30 cellular contexts compared by ENCODE assay signal in the genomic region with DNA sequence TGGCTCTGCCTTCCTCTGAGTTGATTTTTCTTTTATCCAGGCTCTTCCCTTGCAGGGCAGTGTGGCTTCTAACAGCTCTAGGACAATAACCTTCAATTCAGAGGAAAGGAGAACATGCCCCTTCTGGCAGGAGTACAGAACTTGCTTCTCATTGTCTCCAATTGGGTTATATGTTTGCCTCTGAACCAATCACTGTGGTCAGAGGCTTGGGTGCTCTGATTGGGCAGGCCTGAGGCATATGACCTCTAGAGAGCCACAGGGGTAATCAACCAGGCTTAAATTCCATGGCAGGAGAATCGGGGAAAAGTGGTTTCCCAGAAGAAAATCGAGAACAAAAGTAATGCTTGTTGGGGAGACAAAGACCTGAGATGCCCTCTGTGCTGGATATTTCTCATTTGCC.
DNase-seq lines count a peak whose midpoint lies in the region; ATAC-seq, FAIRE-seq and TF ChIP-seq lines count a peak whose summit lies in the region.
"Had no signal": no experiment of that assay in that cellular context is flagged by ENCODE, and none has a peak within 500 bp of the region (broad histone marks: within the 10 kb centered on the region; RNA-seq: fewer than 3 reads in every experiment).

No MANE protein-coding gene starts in this region.

- no peak overlapping the region for H3K4ac ChIP-seq in trophoblast cell (ENCODE audit: low read depth, low read length)

- no peak overlapping the region for H3K27ac ChIP-seq in Karpas-422 (ENCODE audit: low read length)
- no peak overlapping the region for H3K27ac ChIP-seq in GM12878 (ENCODE audit: control insufficient read depth, insufficient read depth)
- H3K27ac ChIP-seq in neural progenitor cell = no peak overlapping the region
- no peak overlapping the region for H3K27ac ChIP-seq in trophoblast cell (ENCODE audit: low read depth, low read length)
- H3K27ac ChIP-seq: A549 had no signal

- H2BK12ac ChIP-seq in trophoblast cell (ENCODE audit: low read length) = no peak overlapping the region

- H3K79me2 ChIP-seq in Karpas-422 (ENCODE audit: low read length) (no peaks in the 10 kb centered on the region), GM12878 (ENCODE audit: control insufficient read depth, insufficient read depth, low read length) (no peaks in the 10 kb centered on the region), neural progenitor cell (ENCODE audit: low read depth) (no peaks in the 10 kb centered on the region), trophoblast cell (ENCODE audit: control insufficient read depth, insufficient read depth, low read length, poor library complexity) (no peaks in the 10 kb centered on the region)

- CTCF ChIA-PET in GM12878 (lab: Yijun Ruan, JAX) = no interaction called here

- peak overlapping the region; percentile 73 for H3K27ac Mint-ChIP-seq in neural progenitor cell
- H3K27ac Mint-ChIP-seq: activated CD4-positive, alpha-beta memory T cell treated with anti-CD3 and anti-CD28 coated beads, Interleukin-2, amount 10 ng/mL, durations not matched to agents 7 days and 5 days; activated naive CD4-positive, alpha-beta T cell treated with anti-CD3 and anti-CD28 coated beads for 36 hours; natural killer cell treated with Interleukin-12 subunit alpha and Interleukin-12 subunit beta and Interleukin-15 and Interleukin-18, amount 100 ng/mL, for 72 hours; stimulated activated naive B cell treated with anti-CD40 and anti-IgM and Interleukin-4, amounts not matched to agents 10 μg/mL and 1 μg/mL and 100 μg/mL, for 72 hours had no signal

- no peak overlapping the region for H2AK5ac ChIP-seq in trophoblast cell (ENCODE audit: low read length)

- intact Hi-C loops in GM12878 (cut with micrococcal nuclease; ENCODE audit: unreplicated experiment) = no loop called here

- H3K9me2 ChIP-seq in Karpas-422 (replicated peaks; ENCODE audit: insufficient read depth, low read length) = no peaks in the 10 kb centered on the region

- ATAC-seq in GM12878 (peak; percentile 50; the same call in 2 of the 3 replicates), GM19324 (IDR thresholded peaks at IDR 0.05; ENCODE audit: low FRiP score, unreplicated experiment) (no peak), GM21526 (IDR thresholded peaks at IDR 0.05; ENCODE audit: low FRiP score, unreplicated experiment) (no peak)
- ATAC-seq: natural killer cell treated with Interleukin-12 subunit alpha and Interleukin-12 subunit beta and Interleukin-15 and Interleukin-18, amount 100 ng/mL, for 72 hours; stimulated activated naive B cell treated with anti-CD40 and anti-IgM and Interleukin-4, amounts not matched to agents 10 μg/mL and 1 μg/mL and 100 μg/mL, for 72 hours had no signal

- no peak for TF ChIP-seq CTCF in GM12878 (IDR thresholded peaks at IDR 0.05 in 2 of 3, conservative IDR thresholded peaks at IDR 0.05 in 1 of 3; ENCODE audit: control insufficient read depth in 2 of 3, extremely low read depth in 1 of 3, insufficient read depth in 1 of 3, low read depth in 3 of 3, low read length in 3 of 3)
- no peak for TF ChIP-seq CTCF in neural progenitor cell (IDR thresholded peaks at IDR 0.05)

- H3K23ac ChIP-seq in trophoblast cell (ENCODE audit: low read length) = no peak overlapping the region

- no peak overlapping the region for H3K18ac ChIP-seq in trophoblast cell (ENCODE audit: low read length)

- FAIRE-seq in GM12878 (lab: Jason Lieb, UNC) = no peak
- FAIRE-seq: A549, frontal cortex had no signal

- no peak for TF ChIP-seq EP300 in GM12878 (IDR thresholded peaks at IDR 0.05; ENCODE audit: borderline replicate concordance in 1 of 2, control insufficient read depth in 1 of 2, low read depth in 2 of 2, low read length in 2 of 2)

- TF ChIP-seq RAD21 in GM12878 (IDR thresholded peaks at IDR 0.05; ENCODE audit: insufficient read depth, low read depth, low read length) = no peak

- no peak overlapping the region for H2AFZ ChIP-seq in Karpas-422 (ENCODE audit: low read length)
- H2AFZ ChIP-seq in GM12878 (ENCODE audit: control insufficient read depth, low read depth, low read length) = no peak overlapping the region
- H2AFZ ChIP-seq in neural progenitor cell (replicated peaks) = no peak overlapping the region
- no peak overlapping the region for H2AFZ ChIP-seq in trophoblast cell (ENCODE audit: insufficient read depth, low read length, poor library complexity)

- H4K12ac ChIP-seq in trophoblast cell (ENCODE audit: low read depth, low read length) = no peak overlapping the region

- no peak overlapping the region for H4K91ac ChIP-seq in trophoblast cell (ENCODE audit: low read depth, low read length)

- H3K27me3 ChIP-seq in Karpas-422 (ENCODE audit: low read length) (no peaks in the 10 kb centered on the region), GM12878 (replicated peaks in 1 of 2; ENCODE audit: control insufficient read depth in 2 of 2, insufficient read depth in 2 of 2, low read length in 1 of 2) (no peaks in the 10 kb centered on the region), neural progenitor cell (no peaks in the 10 kb centered on the region), trophoblast cell (ENCODE audit: insufficient read depth, low read length) (no peaks in the 10 kb centered on the region)

- WGBS in GM12878 (ENCODE audit: insufficient coverage, insufficient replicate concordance, low lambda C conversion rate, missing lambda C conversion rate) = 0% methylated on average over 2 of the region's 2 CpGs
- no CpG with 5 or more reads among the region's 2 CpGs for WGBS in trophoblast cell (ENCODE audit: extremely low coverage, insufficient coverage, insufficient read length)

- H3K4me1 Mint-ChIP-seq in neural progenitor cell = peaks cover 2% of the 10 kb centered on the region
- H3K4me1 Mint-ChIP-seq: activated CD4-positive, alpha-beta memory T cell treated with anti-CD3 and anti-CD28 coated beads, Interleukin-2, amount 10 ng/mL, durations not matched to agents 7 days and 5 days; CD4-positive, CD25-positive, alpha-beta regulatory T cell; stimulated activated naive B cell treated with anti-CD40 and anti-IgM and Interleukin-4, amounts not matched to agents 10 μg/mL and 1 μg/mL and 100 μg/mL, for 72 hours had no signal

- no peak overlapping the region for H3K4me3 ChIP-seq in Karpas-422 (ENCODE audit: low read length)
- H3K4me3 ChIP-seq in GM12878 = no peak overlapping the region
- H3K4me3 ChIP-seq in neural progenitor cell = no peak overlapping the region
- no peak overlapping the region for H3K4me3 ChIP-seq in trophoblast cell (ENCODE audit: low read depth, low read length)
- H3K4me3 ChIP-seq: A549, lung had no signal

- H3K4me1 ChIP-seq in Karpas-422 (ENCODE audit: low read length) (no peaks in the 10 kb centered on the region), GM12878 (ENCODE audit: control insufficient read depth, insufficient read depth, low read length) (no peaks in the 10 kb centered on the region), neural progenitor cell (peaks cover 5% of the 10 kb centered on the region), trophoblast cell (ENCODE audit: control insufficient read depth in 1 of 2, insufficient read depth in 2 of 2, low read length in 2 of 2) (no peaks in the 10 kb centered on the region)

- H2BK120ac ChIP-seq in trophoblast cell (ENCODE audit: insufficient read depth, low read length, poor library complexity) = no peak overlapping the region

- H2BK5ac ChIP-seq in trophoblast cell (ENCODE audit: low read depth, low read length, poor library complexity) = no peak overlapping the region

- POLR2A ChIA-PET in GM12878 (lab: Charles Lee) = no interaction called here

- SMC1A ChIA-PET in GM12878 (lab: Charles Lee; ENCODE audit: uncharacterized antibody, unreplicated experiment) = no interaction called here

- no peaks in the 10 kb centered on the region for H3K9me3 Mint-ChIP-seq in neural progenitor cell
- H3K9me3 Mint-ChIP-seq: activated CD4-positive, alpha-beta memory T cell treated with anti-CD3 and anti-CD28 coated beads, Interleukin-2, amount 10 ng/mL, durations not matched to agents 7 days and 5 days; activated naive CD4-positive, alpha-beta T cell treated with anti-CD3 and anti-CD28 coated beads for 36 hours; brain; natural killer cell treated with Interleukin-12 subunit alpha and Interleukin-12 subunit beta and Interleukin-15 and Interleukin-18, amount 100 ng/mL, for 72 hours; stimulated activated naive B cell treated with anti-CD40 and anti-IgM and Interleukin-4, amounts not matched to agents 10 μg/mL and 1 μg/mL and 100 μg/mL, for 72 hours had no signal

- H3K9ac ChIP-seq in Karpas-422 (ENCODE audit: low read length) = no peak overlapping the region
- no peak overlapping the region for H3K9ac ChIP-seq in GM12878 (ENCODE audit: control insufficient read depth, insufficient read depth, low read length)
- no peak overlapping the region for H3K9ac ChIP-seq in neural progenitor cell
- H3K9ac ChIP-seq in trophoblast cell (ENCODE audit: low read length) = no peak overlapping the region

- H4K20me1 ChIP-seq in Karpas-422 (ENCODE audit: insufficient read depth, low read depth, low read length) = no peaks in the 10 kb centered on the region
- H4K20me1 ChIP-seq in GM12878 (ENCODE audit: control insufficient read depth, insufficient read depth) = no peaks in the 10 kb centered on the region
- H4K20me1 ChIP-seq in neural progenitor cell (ENCODE audit: low read depth) = no peaks in the 10 kb centered on the region

- in situ Hi-C loops in GM12878 (cut with MboI) = no loop called here

- RAD21 ChIA-PET in GM12878 (lab: Charles Lee; ENCODE audit: unreplicated experiment) = no interaction called here

- TF ChIP-seq POLR2A in GM12878 (IDR thresholded peaks at IDR 0.05; ENCODE audit: low read depth, low read length) = no peak

- H3K27me3 Mint-ChIP-seq in neural progenitor cell (ENCODE audit: insufficient read depth, low read depth) = no peaks in the 10 kb centered on the region

- H3K9me3 ChIP-seq in Karpas-422 (ENCODE audit: low read length) (no peaks in the 10 kb centered on the region), GM12878 (replicated peaks; ENCODE audit: control insufficient read depth, insufficient read depth, low read length) (no peaks in the 10 kb centered on the region), neural progenitor cell (ENCODE audit: low read depth) (no peaks in the 10 kb centered on the region), trophoblast cell (ENCODE audit: insufficient read depth, low read depth, low read length) (peaks cover 1% of the 10 kb centered on the region)
- H3K9me3 ChIP-seq: A549 had no signal

- no peaks in the 10 kb centered on the region for H3F3A ChIP-seq in neural progenitor cell (ENCODE audit: low read depth)

- H3K14ac ChIP-seq in trophoblast cell (ENCODE audit: low read length) = no peak overlapping the region

- no peaks in the 10 kb centered on the region for H3K79me1 ChIP-seq in trophoblast cell (ENCODE audit: low read length)

- H3K36me3 ChIP-seq in Karpas-422 (ENCODE audit: insufficient read depth, low read length) (no peaks in the 10 kb centered on the region), GM12878 (ENCODE audit: control insufficient read depth in 2 of 2, insufficient read depth in 2 of 2, low read length in 1 of 2) (no peaks in the 10 kb centered on the region), neural progenitor cell (no peaks in the 10 kb centered on the region), trophoblast cell (ENCODE audit: control insufficient read depth in 1 of 2, insufficient read depth in 2 of 2, low read length in 2 of 2) (no peaks in the 10 kb centered on the region)

- H3K4me2 ChIP-seq in Karpas-422 (ENCODE audit: low read depth, low read length, poor library complexity, severe bottlenecking) = no peak overlapping the region
- H3K4me2 ChIP-seq in GM12878 (ENCODE audit: control insufficient read depth, insufficient read depth) = no peak overlapping the region
- no peak overlapping the region for H3K4me2 ChIP-seq in neural progenitor cell
- no peak overlapping the region for H3K4me2 ChIP-seq in trophoblast cell (ENCODE audit: low read length)
- H3K4me2 ChIP-seq: A549 had no signal

- no peak overlapping the region for H3K4me3 Mint-ChIP-seq in neural progenitor cell
- H3K4me3 Mint-ChIP-seq: activated CD4-positive, alpha-beta memory T cell treated with anti-CD3 and anti-CD28 coated beads, Interleukin-2, amount 10 ng/mL, durations not matched to agents 7 days and 5 days; activated naive CD4-positive, alpha-beta T cell treated with anti-CD3 and anti-CD28 coated beads for 36 hours; brain; CD4-positive, CD25-positive, alpha-beta regulatory T cell; natural killer cell treated with Interleukin-12 subunit alpha and Interleukin-12 subunit beta and Interleukin-15 and Interleukin-18, amount 100 ng/mL, for 72 hours; stimulated activated naive B cell treated with anti-CD40 and anti-IgM and Interleukin-4, amounts not matched to agents 10 μg/mL and 1 μg/mL and 100 μg/mL, for 72 hours had no signal

- H3K36me3 Mint-ChIP-seq in neural progenitor cell = no peaks in the 10 kb centered on the region
- H3K36me3 Mint-ChIP-seq: brain; CD4-positive, CD25-positive, alpha-beta regulatory T cell; natural killer cell treated with Interleukin-12 subunit alpha and Interleukin-12 subunit beta and Interleukin-15 and Interleukin-18, amount 100 ng/mL, for 72 hours; stimulated activated naive B cell treated with anti-CD40 and anti-IgM and Interleukin-4, amounts not matched to agents 10 μg/mL and 1 μg/mL and 100 μg/mL, for 72 hours had no signal

- DNase-seq in EH (ENCODE audit: low read depth) (peak; percentile 10), Karpas-422 (peak; percentile 53), GM12878 (ENCODE audit: low read depth, low spot score) (no peak), neural progenitor cell (ENCODE audit: low spot score) (no peak), anterior cingulate cortex (lab: John Stamatoyannopoulos, UW) (no peak), trophoblast cell (no peak)
- DNase-seq: activated CD4-positive, alpha-beta memory T cell treated with anti-CD3 and anti-CD28 coated beads, Interleukin-2, amount 10 ng/mL, durations not matched to agents 7 days and 5 days; activated CD4-positive, alpha-beta T cell treated with anti-CD3 and anti-CD28 coated beads for 1 hour; activated CD8-positive, alpha-beta memory T cell treated with anti-CD3 and anti-CD28 coated beads, Interleukin-2, amount 50 U/mL, for 4 hours; activated naive CD4-positive, alpha-beta T cell treated with anti-CD3 and anti-CD28 coated beads for 36 hours; Calu3; CD4-positive, CD25-positive, alpha-beta regulatory T cell; DMS79 treated with DMSO at 0.1 percent for 48 hours; GF-D8; GOT3; IMR-90; NCI-H1417 treated with DMSO at 0.1 percent for 48 hours; NCI-H2029 treated with DMSO at 0.1 percent for 48 hours; NCI-H524 treated with DMSO at 0.1 percent for 48 hours; NK-92 treated with Interleukin-12 subunit alpha and Interleukin-12 subunit beta, amount 100 ng/mL, for 24 hours; Right ventricle myocardium superior; stimulated activated CD4-positive, alpha-beta T cell treated with anti-CD3 and anti-CD28 coated beads, Interleukin-15, amount 100 ng/mL, for 24 hours; stimulated activated naive B cell treated with anti-CD40 and anti-IgM and Interleukin-4, amounts not matched to agents 10 μg/mL and 1 μg/mL and 100 μg/mL, for 72 hours had no signal

- no TSS peak for BruUV-seq in GM12878 (replicated peaks; lab: Mats Ljungman, UMichigan)

- H4K8ac ChIP-seq in trophoblast cell (ENCODE audit: low read depth, low read length) = no peak overlapping the region

Comparison
In these comparisons a context has a peak if more than half of its experiments do, and no peak if none do; other contexts are left out.
1. DNase-seq: peak in EH (single experiment) and Karpas-422 (single experiment); none in GM12878 (single experiment), neural progenitor cell (single experiment), anterior cingulate cortex (0 of 58) and trophoblast cell (0 of 2).